Comparison of ENCODE assay signal across 8 cellular contexts in the genomic region with DNA sequence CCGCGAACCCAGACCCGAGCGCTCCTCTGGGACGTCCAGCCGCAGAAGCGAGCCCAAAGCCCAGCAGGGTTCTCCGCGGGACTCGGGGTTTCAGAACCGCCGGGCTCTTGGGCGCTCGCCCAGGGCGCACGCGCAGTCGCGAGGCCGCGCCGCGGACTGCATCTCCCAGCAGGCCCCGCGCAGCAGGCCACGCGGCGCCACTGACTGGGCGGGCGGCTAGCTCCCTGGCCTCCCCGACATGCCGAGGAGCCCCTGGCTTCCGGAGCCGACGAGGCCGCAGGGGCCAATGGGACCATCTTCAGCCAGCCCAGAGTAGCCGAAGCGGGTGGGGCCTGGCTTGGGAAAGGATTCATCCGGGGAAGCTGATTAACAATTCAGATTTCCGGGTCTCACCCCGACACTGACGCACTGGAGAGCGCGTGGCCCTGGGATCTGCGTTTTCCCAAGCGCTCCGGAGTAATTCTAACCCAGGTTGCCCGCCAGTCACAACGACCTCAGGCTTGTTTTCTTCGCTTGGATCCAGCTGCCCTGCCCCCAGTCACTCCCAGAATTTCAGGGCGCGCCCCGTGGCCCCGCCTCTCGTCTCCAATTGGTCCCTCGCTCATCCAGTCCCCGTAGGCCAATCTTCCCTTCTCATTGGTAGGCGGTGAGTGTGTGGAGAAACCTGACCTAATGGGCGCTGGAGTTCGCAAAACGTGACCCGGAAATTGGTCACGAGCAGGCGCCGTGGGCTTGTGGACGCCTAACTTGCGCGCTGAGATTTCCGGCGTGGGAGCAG. TPM values are rescaled to one million over a fixed set of nuclear protein-coding genes. Genes with fewer than 3 reads are reported as not detected.
DNase-seq lines count a peak whose midpoint lies in the region; ATAC-seq and TF ChIP-seq lines count a peak whose summit lies in the region.

A gene (plus strand): TSS at position 745 of the 778 bp plus-strand sequence. CDS start 328 bp downstream, outside the sequence.

- ATAC-seq in HG02885 (IDR thresholded peaks at IDR 0.05; ENCODE audit: poor library complexity, unreplicated experiment) (peak; percentile 80), T-helper 17 cell (peak; percentile 91), left ventricle myocardium superior (peak; percentile 97)

- TF ChIP-seq CTCF in GM13977 (IDR thresholded peaks at IDR 0.05; ENCODE audit: extremely low read depth, insufficient read depth, missing control alignments) (no peak), prostate gland (IDR thresholded peaks at IDR 0.05) (peak in 1 of 4 experiments; percentile 32)

- H3K27ac ChIP-seq in prostate gland: peak within 1 kb of the TSS; percentile 98 to 99
- H3K27ac ChIP-seq in urinary bladder (ENCODE audit: low read depth): peak within 1 kb of the TSS; percentile 99

- under 1% methylated on average over 42 of the region's 70 CpGs for WGBS in prostate gland
- WGBS in urinary bladder: under 1% methylated on average over 70 of the region's 70 CpGs

- in situ Hi-C loops in GM13977 (cut with MboI; ENCODE audit: low pct_unique_long_range_greater_than_20kb, low sequenced_read_pairs, unreplicated experiment): no loop called here

- H3K4me3 ChIP-seq in prostate gland: peak within 1 kb of the TSS; percentile 86 to 94
- H3K4me3 ChIP-seq in urinary bladder (ENCODE audit: low read depth, low read length): peak within 1 kb of the TSS; percentile 83

- H3K4me1 ChIP-seq in prostate gland (replicated peaks): peaks cover 9% of the 10 kb centered on the region
- no peaks in the 10 kb centered on the region for H3K4me1 ChIP-seq in urinary bladder (ENCODE audit: insufficient read depth)

- H3K9me3 ChIP-seq in T-helper 17 cell (ENCODE audit: control insufficient read depth, low read length, poor library complexity, severe bottlenecking) (peaks cover 6% of the 10 kb centered on the region), prostate gland (no peaks in the 10 kb centered on the region)

- no peaks in the 10 kb centered on the region for H3K27me3 ChIP-seq in prostate gland (replicated peaks; ENCODE audit: insufficient read depth)

- peaks cover 6 to 12% of the 10 kb centered on the region in 2 donors for H3K36me3 ChIP-seq in prostate gland
- H3K36me3 ChIP-seq in urinary bladder (ENCODE audit: insufficient read depth): peaks cover 7% of the 10 kb centered on the region

- no peaks in the 10 kb centered on the region for H3K36me3 Mint-ChIP-seq in T-helper 17 cell (ENCODE audit: low read depth)

- DNase-seq in GM13977 (ENCODE audit: low spot score): peak; percentile 98
- peak; percentile 91 for DNase-seq in NCI-H1694 treated with DMSO at 0.1 percent for 48 hours (lab: John Stamatoyannopoulos, UW)
- DNase-seq in T-helper 17 cell: peak; percentile 85 to 90 (median 85)
- DNase-seq in amygdala (lab: John Stamatoyannopoulos, UW): peak; percentile 80 to 99 (median 94)
- peak; percentile 97 for DNase-seq in left ventricle myocardium superior
- DNase-seq in prostate gland (ENCODE audit: low spot score): peak; percentile 97

- peak; percentile 49 for TF ChIP-seq POLR2A in prostate gland (IDR thresholded peaks at IDR 0.05)

- no peaks in the 10 kb centered on the region for H3K27me3 Mint-ChIP-seq in T-helper 17 cell

- peak within 1 kb of the TSS; percentile 92 for H3K4me3 Mint-ChIP-seq in T-helper 17 cell

- intact Hi-C loops in left ventricle myocardium superior (cut with micrococcal nuclease) (no loop called here), prostate gland (cut with DNase I) (loop anchor here (1.0 to 10.0 kb wide), 4 partner anchors 18 to 222 kb away; a partner anchor contains a TSS)

- peaks cover 23% of the 10 kb centered on the region for H3K4me1 Mint-ChIP-seq in T-helper 17 cell

- peak within 1 kb of the TSS; percentile 95 for H3K27ac Mint-ChIP-seq in T-helper 17 cell

RNA-seq across cellular contexts. Expression of the gene that starts here (rescaled TPM):
- total RNA-seq in T-helper 17 cell: 10 to 100 TPM; 21.2 to 26.4 TPM
- 7.8 TPM for total RNA-seq in left ventricle myocardium superior
- total RNA-seq in prostate gland: 10 to 100 TPM; 51.2 to 88.8 TPM
- 39.7 TPM for total RNA-seq in urinary bladder
- 35.8 TPM for polyA plus RNA-seq in urinary bladder

Comparison
In these comparisons a context has a peak if more than half of its experiments do, and no peak if none do; other contexts are left out.
1. Peak in every context shown above with its lines: DNase-seq, ATAC-seq, H3K4me3 ChIP-seq and H3K27ac ChIP-seq.